In genomic region chr2:237113026-237113810, GRCh38 we compare ENCODE assay signal across 20 cellular contexts.
"Had no signal": no experiment of that assay in that cellular context is flagged by ENCODE, and none has a peak within 500 bp of the region (broad histone marks: within the 10 kb centered on the region; RNA-seq: fewer than 3 reads in every experiment).

No MANE protein-coding gene starts in this region.

- H3K4me1 ChIP-seq: colonic mucosa, prostate gland, right atrium auricular region, upper lobe of right lung had no signal

- FAIRE-seq: endothelial cell of umbilical vein had no signal

- H3K36me3 ChIP-seq: colonic mucosa, esophagus muscularis mucosa, prostate gland, right atrium auricular region, transverse colon, upper lobe of right lung, uterus had no signal

- ATAC-seq: gastrocnemius medialis; left lobe of liver; natural killer cell; stimulated activated naive B cell treated with anti-CD40 and anti-IgM and Interleukin-4, amounts not matched to agents 10 μg/mL and 1 μg/mL and 100 μg/mL, for 72 hours; upper lobe of right lung had no signal

- H3K27ac ChIP-seq: colonic mucosa, esophagus muscularis mucosa, gastrocnemius medialis, prostate gland, right atrium auricular region, transverse colon, upper lobe of right lung had no signal

- H3K27me3 ChIP-seq: colonic mucosa, esophagus muscularis mucosa, gastrocnemius medialis, right atrium auricular region, transverse colon, upper lobe of right lung, uterus had no signal

- H3K9me3 ChIP-seq: colonic mucosa, esophagus muscularis mucosa, gastrocnemius medialis, prostate gland, right atrium auricular region, transverse colon, upper lobe of right lung, uterus had no signal

- DNase-seq: colonic mucosa; effector CD8-positive, alpha-beta T cell; endodermal cell; gastrocnemius medialis; head of caudate nucleus; kidney; natural killer cell; stimulated activated CD4-positive, alpha-beta T cell treated with anti-CD3 and anti-CD28 coated beads, Interleukin-15, amount 100 ng/mL, for 24 hours; stimulated activated CD4-positive, alpha-beta T cell treated with anti-CD3 and anti-CD28 coated beads, Interleukin-2, amount 100 ng/mL, for 48 hours; stimulated activated naive B cell treated with anti-CD40 and anti-IgM and Interleukin-4, amounts not matched to agents 10 μg/mL and 1 μg/mL and 100 μg/mL, for 72 hours; transverse colon; upper lobe of right lung; uterus had no signal

- H3K4me3 ChIP-seq: colonic mucosa, esophagus muscularis mucosa, gastrocnemius medialis, lung, prostate gland, right atrium auricular region, skin epidermis, transverse colon, upper lobe of right lung, uterus had no signal
